21 cellular contexts compared by ENCODE assay signal in the genomic region with DNA sequence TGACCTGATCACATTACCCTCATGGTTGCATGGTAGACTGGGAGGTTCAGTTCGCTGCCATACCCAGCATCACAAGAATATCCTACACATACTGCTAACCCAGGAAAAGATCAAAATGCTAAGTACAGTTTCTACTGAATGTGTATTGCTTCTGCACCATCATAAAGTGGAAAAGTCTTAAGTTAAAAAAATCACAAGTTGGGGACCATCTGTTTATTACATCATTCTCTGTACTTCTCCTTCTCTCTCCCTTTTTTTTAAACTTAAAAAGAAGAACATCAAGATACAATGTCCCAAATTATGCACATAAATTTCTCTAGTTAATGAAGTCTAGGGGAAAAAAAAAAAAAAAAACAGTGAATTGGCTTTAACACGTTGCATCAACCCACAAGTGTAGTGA.
"Had no signal": no experiment of that assay in that cellular context is flagged by ENCODE, and none has a peak within 500 bp of the region (broad histone marks: within the 10 kb centered on the region; RNA-seq: fewer than 3 reads in every experiment).

No MANE protein-coding gene starts in this region.

- H3K27ac Mint-ChIP-seq: dendritic cell treated with granulocyte-macrophage colony-stimulating factor and Interleukin-4, amounts not matched to agents 40 ng/mL and 50 ng/mL, for 4 days; mesothelial cell of epicardium; naive thymus-derived CD4-positive, alpha-beta T cell; nephron; neural progenitor cell; stimulated activated effector memory CD8-positive, alpha-beta T cell treated with anti-CD3 and anti-CD28 coated beads, Interleukin-12 subunit alpha, Interleukin-12 subunit beta, amount 100 ng/mL, for 72 hours had no signal

- H3K4me1 Mint-ChIP-seq: mesothelial cell of epicardium; neural progenitor cell; stimulated activated effector memory CD8-positive, alpha-beta T cell treated with anti-CD3 and anti-CD28 coated beads, Interleukin-12 subunit alpha, Interleukin-12 subunit beta, amount 100 ng/mL, for 72 hours had no signal

- DNase-seq: colonic mucosa; effector CD8-positive, alpha-beta T cell; foreskin keratinocyte; heart left ventricle; left cardiac atrium; left lung; mesenchymal stem cell; naive thymus-derived CD4-positive, alpha-beta T cell; stimulated activated CD4-positive, alpha-beta T cell treated with anti-CD3 and anti-CD28 coated beads, Interleukin-2, amount 100 ng/mL, for 24 hours; stimulated activated CD4-positive, alpha-beta T cell treated with anti-CD3 and anti-CD28 coated beads, Interleukin-4, amount 100 ng/mL, for 24 hours; stimulated activated naive CD4-positive, alpha-beta T cell treated with Interleukin-2 at 50 U/mL for 16 hours; transverse colon; upper lobe of right lung; uterus had no signal

- ATAC-seq: foreskin keratinocyte; gastroesophageal sphincter; heart left ventricle; left cardiac atrium; left lung; naive thymus-derived CD4-positive, alpha-beta T cell; sciatic nerve; stimulated activated effector memory CD8-positive, alpha-beta T cell treated with anti-CD3 and anti-CD28 coated beads, Interleukin-12 subunit alpha, Interleukin-12 subunit beta, amount 100 ng/mL, for 72 hours; upper lobe of right lung had no signal

- H3K27me3 Mint-ChIP-seq: dendritic cell treated with granulocyte-macrophage colony-stimulating factor and Interleukin-4, amounts not matched to agents 40 ng/mL and 50 ng/mL, for 4 days; naive thymus-derived CD4-positive, alpha-beta T cell had no signal

- H3K9me3 Mint-ChIP-seq: dendritic cell treated with granulocyte-macrophage colony-stimulating factor and Interleukin-4, amounts not matched to agents 40 ng/mL and 50 ng/mL, for 4 days; mesothelial cell of epicardium; naive thymus-derived CD4-positive, alpha-beta T cell; nephron; neural progenitor cell; stimulated activated effector memory CD8-positive, alpha-beta T cell treated with anti-CD3 and anti-CD28 coated beads, Interleukin-12 subunit alpha, Interleukin-12 subunit beta, amount 100 ng/mL, for 72 hours had no signal

- H3K4me3 Mint-ChIP-seq: dendritic cell treated with granulocyte-macrophage colony-stimulating factor and Interleukin-4, amounts not matched to agents 40 ng/mL and 50 ng/mL, for 4 days; mesothelial cell of epicardium; naive thymus-derived CD4-positive, alpha-beta T cell; nephron; neural progenitor cell; stimulated activated effector memory CD8-positive, alpha-beta T cell treated with anti-CD3 and anti-CD28 coated beads, Interleukin-12 subunit alpha, Interleukin-12 subunit beta, amount 100 ng/mL, for 72 hours had no signal
